1 cellular context compared by ENCODE assay signal in genomic region chr1:35269190-35269988, GRCh38.
TF ChIP-seq lines count a peak whose summit lies in the region.

No MANE protein-coding gene starts in this region.

TF ChIP-seq in IMR-90, 13 proteins besides CTCF, POLR2A, EP300 and RAD21 (continued from another document):
- TF ChIP-seq ELK1 (IDR thresholded peaks at IDR 0.05; ENCODE audit: borderline replicate concordance, low read depth, low read length), result no peak
TF ChIP-seq in IMR-90: peak in this region for 1.
